ENCODE assay signal across 9 cellular contexts in genomic region chr13:44667950-44668349, GRCh38.
DNase-seq lines count a peak whose midpoint lies in the region; ATAC-seq lines count a peak whose summit lies in the region.
"Had no signal": no experiment of that assay in that cellular context is flagged by ENCODE, and none has a peak within 500 bp of the region (broad histone marks: within the 10 kb centered on the region; RNA-seq: fewer than 3 reads in every experiment).

No MANE protein-coding gene starts in this region.

- peak; percentile 72 for ATAC-seq in GM21390 (IDR thresholded peaks at IDR 0.05; ENCODE audit: unreplicated experiment)

- DNase-seq in Ammon's horn (ENCODE audit: low spot score) (peak; percentile 3), LHCN-M2 (ENCODE audit: low read depth) (peak; percentile 53), glomerular visceral epithelial cell (ENCODE audit: extremely low spot score) (peak; percentile 65), NCI-H1105 (lab: John Stamatoyannopoulos, UW) (no peak), CD1c-positive myeloid dendritic cell (ENCODE audit: extremely low spot score) (no peak), hippocampal formation (lab: John Stamatoyannopoulos, UW) (no peak), iPS-NIHi11 (ENCODE audit: low spot score) (no peak)
- DNase-seq: NCI-H1930 had no signal

Comparison
In these comparisons a context has a peak if more than half of its experiments do, and no peak if none do; other contexts are left out.
1. DNase-seq: peak in Ammon's horn (single experiment), LHCN-M2 (single experiment) and glomerular visceral epithelial cell (single experiment); none in NCI-H1105 (single experiment), CD1c-positive myeloid dendritic cell (single experiment), hippocampal formation (0 of 2) and iPS-NIHi11 (single experiment).